In genomic region chr4:2172627-2173231, GRCh38 we compare ENCODE assay signal across 22 cellular contexts.
DNase-seq lines count a peak whose midpoint lies in the region; ATAC-seq and TF ChIP-seq lines count a peak whose summit lies in the region.
"Had no signal": no experiment of that assay in that cellular context is flagged by ENCODE, and none has a peak within 500 bp of the region (broad histone marks: within the 10 kb centered on the region; RNA-seq: fewer than 3 reads in every experiment).

No MANE protein-coding gene starts in this region.

- peaks cover 5% of the 10 kb centered on the region for H3K4me1 ChIP-seq in CD8-positive, alpha-beta memory T cell (ENCODE audit: insufficient read depth, low read length)
- H3K4me1 ChIP-seq: A549, BE2C had no signal

- H3K27ac ChIP-seq in CD8-positive, alpha-beta memory T cell (ENCODE audit: low read depth, low read length): no peak overlapping the region
- H3K27ac ChIP-seq: A549, thoracic aorta had no signal

- peak; percentile 53 for ATAC-seq in activated CD8-positive, alpha-beta T cell treated with anti-CD3 and anti-CD28 coated beads for 36 hours
- ATAC-seq in activated CD8-positive, alpha-beta T cell treated with anti-CD3 and anti-CD28 coated beads, Interleukin-2, amount 10 ng/mL, durations not matched to agents 7 days and 5 days: no peak
- ATAC-seq in memory B cell (ENCODE audit: low read depth) (no peak), GM19455 (IDR thresholded peaks at IDR 0.05; ENCODE audit: unreplicated experiment) (no peak)
- ATAC-seq: A549, HCT116, left colon had no signal

- H3K9me3 Mint-ChIP-seq in activated CD8-positive, alpha-beta T cell treated with anti-CD3 and anti-CD28 coated beads for 36 hours: no peaks in the 10 kb centered on the region
- H3K9me3 Mint-ChIP-seq in activated CD8-positive, alpha-beta T cell treated with anti-CD3 and anti-CD28 coated beads, Interleukin-2, amount 10 ng/mL, durations not matched to agents 7 days and 5 days (ENCODE audit: insufficient read depth): no peaks in the 10 kb centered on the region
- H3K9me3 Mint-ChIP-seq in CD8-positive, alpha-beta memory T cell: no peaks in the 10 kb centered on the region
- no peaks in the 10 kb centered on the region for H3K9me3 Mint-ChIP-seq in memory B cell
- H3K9me3 Mint-ChIP-seq: nephron progenitor cell; stimulated activated memory B cell treated with anti-CD40 and anti-IgM and Interleukin-4, amounts not matched to agents 10 μg/mL and 1 μg/mL and 100 μg/mL, for 72 hours had no signal

- H3K9me3 ChIP-seq in CD8-positive, alpha-beta memory T cell (ENCODE audit: low read length): no peaks in the 10 kb centered on the region
- H3K9me3 ChIP-seq: A549, BE2C, thoracic aorta had no signal

- no peaks in the 10 kb centered on the region for H3K36me3 Mint-ChIP-seq in activated CD8-positive, alpha-beta T cell treated with anti-CD3 and anti-CD28 coated beads for 36 hours (ENCODE audit: low read depth)
- no peaks in the 10 kb centered on the region for H3K36me3 Mint-ChIP-seq in activated CD8-positive, alpha-beta T cell treated with anti-CD3 and anti-CD28 coated beads, Interleukin-2, amount 10 ng/mL, durations not matched to agents 7 days and 5 days (ENCODE audit: low read depth)
- peaks cover 0 to 10% (median 3%) of the 10 kb centered on the region in 3 donors for H3K36me3 Mint-ChIP-seq in CD8-positive, alpha-beta memory T cell
- H3K36me3 Mint-ChIP-seq in memory B cell: peaks cover 2% of the 10 kb centered on the region
- H3K36me3 Mint-ChIP-seq: stimulated activated memory B cell treated with anti-CD40 and anti-IgM and Interleukin-4, amounts not matched to agents 10 μg/mL and 1 μg/mL and 100 μg/mL, for 72 hours had no signal

- POLR2A ChIA-PET in activated CD8-positive, alpha-beta T cell treated with anti-CD3 and anti-CD28 coated beads for 36 hours (lab: Charles Lee): no interaction called here
- POLR2A ChIA-PET in activated CD8-positive, alpha-beta T cell treated with anti-CD3 and anti-CD28 coated beads, Interleukin-2, amount 10 ng/mL, durations not matched to agents 7 days and 5 days (lab: Charles Lee): interaction anchor here (1.1 kb wide), 1 partner anchor 296 kb away, joined by 3 read pairs; the partner anchor contains the start of gene RNF4
- POLR2A ChIA-PET in CD8-positive, alpha-beta memory T cell (lab: Charles Lee): interaction anchor here (0.6 to 1.0 kb wide), 2 partner anchors 36 to 460 kb away, joined by 3 read pairs; partner anchors contain the start of gene SLBP

- no peak overlapping the region for H3K27ac Mint-ChIP-seq in activated CD8-positive, alpha-beta T cell treated with anti-CD3 and anti-CD28 coated beads for 36 hours
- H3K27ac Mint-ChIP-seq in activated CD8-positive, alpha-beta T cell treated with anti-CD3 and anti-CD28 coated beads, Interleukin-2, amount 10 ng/mL, durations not matched to agents 7 days and 5 days: no peak overlapping the region
- peak overlapping the region in 5 of 8 donors; percentile 12 to 99 (median 81) for H3K27ac Mint-ChIP-seq in CD8-positive, alpha-beta memory T cell
- peak overlapping the region; percentile 11 for H3K27ac Mint-ChIP-seq in memory B cell
- H3K27ac Mint-ChIP-seq: nephron progenitor cell; progenitor cell of endocrine pancreas; stimulated activated memory B cell treated with anti-CD40 and anti-IgM and Interleukin-4, amounts not matched to agents 10 μg/mL and 1 μg/mL and 100 μg/mL, for 72 hours had no signal

- H3K4me1 Mint-ChIP-seq in activated CD8-positive, alpha-beta T cell treated with anti-CD3 and anti-CD28 coated beads for 36 hours (ENCODE audit: low read depth): peaks cover 19% of the 10 kb centered on the region
- peaks cover 23% of the 10 kb centered on the region for H3K4me1 Mint-ChIP-seq in activated CD8-positive, alpha-beta T cell treated with anti-CD3 and anti-CD28 coated beads, Interleukin-2, amount 10 ng/mL, durations not matched to agents 7 days and 5 days (ENCODE audit: low read depth)
- H3K4me1 Mint-ChIP-seq in CD8-positive, alpha-beta memory T cell: peaks cover 22 to 26% (median 23%) of the 10 kb centered on the region in 3 donors
- peaks cover 3% of the 10 kb centered on the region for H3K4me1 Mint-ChIP-seq in memory B cell
- H3K4me1 Mint-ChIP-seq: nephron progenitor cell had no signal

- intact Hi-C loops in activated CD8-positive, alpha-beta T cell treated with anti-CD3 and anti-CD28 coated beads for 36 hours (cut with micrococcal nuclease): no loop called here
- intact Hi-C loops in head of caudate nucleus (cut with DNase I): no loop called here

- no peak for TF ChIP-seq CTCF in activated CD8-positive, alpha-beta T cell treated with anti-CD3 and anti-CD28 coated beads for 36 hours (IDR thresholded peaks at IDR 0.05)

- H3K27me3 Mint-ChIP-seq in activated CD8-positive, alpha-beta T cell treated with anti-CD3 and anti-CD28 coated beads for 36 hours: no peaks in the 10 kb centered on the region
- H3K27me3 Mint-ChIP-seq in activated CD8-positive, alpha-beta T cell treated with anti-CD3 and anti-CD28 coated beads, Interleukin-2, amount 10 ng/mL, durations not matched to agents 7 days and 5 days (ENCODE audit: low read depth): no peaks in the 10 kb centered on the region
- no peaks in the 10 kb centered on the region for H3K27me3 Mint-ChIP-seq in CD8-positive, alpha-beta memory T cell
- H3K27me3 Mint-ChIP-seq in memory B cell: no peaks in the 10 kb centered on the region
- H3K27me3 Mint-ChIP-seq: progenitor cell of endocrine pancreas; stimulated activated memory B cell treated with anti-CD40 and anti-IgM and Interleukin-4, amounts not matched to agents 10 μg/mL and 1 μg/mL and 100 μg/mL, for 72 hours had no signal

- no peak overlapping the region for H3K4me3 ChIP-seq in CD8-positive, alpha-beta memory T cell (ENCODE audit: low read length)
- H3K4me3 ChIP-seq: A549, thoracic aorta had no signal

- no peaks in the 10 kb centered on the region for H3K36me3 ChIP-seq in CD8-positive, alpha-beta memory T cell (ENCODE audit: insufficient read depth, low read length)
- H3K36me3 ChIP-seq: BE2C had no signal

- CTCF ChIA-PET in activated CD8-positive, alpha-beta T cell treated with anti-CD3 and anti-CD28 coated beads for 36 hours (lab: Charles Lee): no interaction called here
- CTCF ChIA-PET in activated CD8-positive, alpha-beta T cell treated with anti-CD3 and anti-CD28 coated beads, Interleukin-2, amount 10 ng/mL, durations not matched to agents 7 days and 5 days (lab: Charles Lee): interaction anchor here (1.0 kb wide), 1 partner anchor 164 kb away, joined by 4 read pairs; the partner anchor contains the start of gene NELFA
- CTCF ChIA-PET in CD8-positive, alpha-beta memory T cell (lab: Charles Lee): no interaction called here

- no peaks in the 10 kb centered on the region for H3K27me3 ChIP-seq in CD8-positive, alpha-beta memory T cell (ENCODE audit: insufficient read depth, low read length, poor library complexity, severe bottlenecking)
- H3K27me3 ChIP-seq: BE2C had no signal

- H3K4me3 Mint-ChIP-seq in activated CD8-positive, alpha-beta T cell treated with anti-CD3 and anti-CD28 coated beads for 36 hours: no peak overlapping the region
- no peak overlapping the region for H3K4me3 Mint-ChIP-seq in activated CD8-positive, alpha-beta T cell treated with anti-CD3 and anti-CD28 coated beads, Interleukin-2, amount 10 ng/mL, durations not matched to agents 7 days and 5 days
- peak overlapping the region in 4 of 7 donors; percentile 48 to 68 (median 60) for H3K4me3 Mint-ChIP-seq in CD8-positive, alpha-beta memory T cell
- H3K4me3 Mint-ChIP-seq in memory B cell: peak overlapping the region; percentile 1
- H3K4me3 Mint-ChIP-seq: nephron progenitor cell; stimulated activated memory B cell treated with anti-CD40 and anti-IgM and Interleukin-4, amounts not matched to agents 10 μg/mL and 1 μg/mL and 100 μg/mL, for 72 hours had no signal

- peak; percentile 13 for DNase-seq in activated CD8-positive, alpha-beta T cell treated with anti-CD3 and anti-CD28 coated beads for 36 hours
- DNase-seq in activated CD8-positive, alpha-beta T cell treated with anti-CD3 and anti-CD28 coated beads, Interleukin-2, amount 10 ng/mL, durations not matched to agents 7 days and 5 days: no peak
- DNase-seq in CD8-positive, alpha-beta memory T cell: peak in 2 of 5 donors; percentile 18 to 44
- DNase-seq in activated CD4-positive, alpha-beta T cell treated with anti-CD3 and anti-CD28 coated beads, Interleukin-2, amount 50 U/mL, for 1 hour: peak; percentile 7
- DNase-seq in memory B cell (ENCODE audit: low spot score in 2 of 2) (no peak), NCI-H1930 (lab: John Stamatoyannopoulos, UW) (no peak), head of caudate nucleus (no peak)
- DNase-seq: BE2C, DMS 273 treated with DMSO at 0.1 percent for 48 hours, left colon, NCI-H1436 treated with DMSO at 0.1 percent for 48 hours, NCI-H2171 treated with DMSO at 0.1 percent for 48 hours, NCI-H774, nephron progenitor cell, Right ventricle myocardium superior, SW 1271 had no signal

Comparison
In these comparisons a context has a peak if more than half of its experiments do, and no peak if none do; other contexts are left out.
1. DNase-seq: peak in activated CD8-positive, alpha-beta T cell treated with anti-CD3 and anti-CD28 coated beads for 36 hours (single experiment) and activated CD4-positive, alpha-beta T cell treated with anti-CD3 and anti-CD28 coated beads, Interleukin-2, amount 50 U/mL, for 1 hour (single experiment); none in activated CD8-positive, alpha-beta T cell treated with anti-CD3 and anti-CD28 coated beads, Interleukin-2, amount 10 ng/mL, durations not matched to agents 7 days and 5 days (single experiment), memory B cell (0 of 2), NCI-H1930 (0 of 2) and head of caudate nucleus (0 of 42).
2. H3K27ac Mint-ChIP-seq: peak in CD8-positive, alpha-beta memory T cell (5 of 8) and memory B cell (single experiment); none in activated CD8-positive, alpha-beta T cell treated with anti-CD3 and anti-CD28 coated beads for 36 hours (single experiment) and activated CD8-positive, alpha-beta T cell treated with anti-CD3 and anti-CD28 coated beads, Interleukin-2, amount 10 ng/mL, durations not matched to agents 7 days and 5 days (single experiment).
3. H3K4me3 Mint-ChIP-seq: peak in CD8-positive, alpha-beta memory T cell (4 of 7) and memory B cell (single experiment); none in activated CD8-positive, alpha-beta T cell treated with anti-CD3 and anti-CD28 coated beads for 36 hours (single experiment) and activated CD8-positive, alpha-beta T cell treated with anti-CD3 and anti-CD28 coated beads, Interleukin-2, amount 10 ng/mL, durations not matched to agents 7 days and 5 days (single experiment).